In the genomic region with DNA sequence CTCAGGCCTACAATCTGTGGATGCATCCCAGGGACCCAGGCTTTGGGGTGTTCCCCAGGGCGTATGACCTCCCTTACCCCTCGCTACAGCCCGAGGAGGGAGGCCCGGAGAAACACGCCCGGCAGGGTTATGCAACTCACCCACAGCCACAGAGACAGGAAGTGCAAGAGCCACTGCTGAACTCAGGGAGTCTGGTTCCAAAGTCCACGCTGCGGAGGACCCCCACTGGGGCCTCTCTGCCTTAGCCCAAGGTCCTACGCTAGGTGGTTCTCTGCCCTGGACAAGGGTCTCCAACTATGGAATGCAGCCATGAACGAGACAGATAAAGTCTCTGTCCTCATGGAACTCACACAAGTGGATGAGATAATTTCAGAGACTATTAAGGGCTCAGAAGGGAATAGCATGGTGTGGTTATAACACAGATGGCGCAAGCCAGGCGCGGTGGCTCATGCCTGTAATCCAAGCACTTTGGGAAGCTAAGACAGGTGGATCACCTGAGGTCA, we compare ENCODE assay signal across 11 cellular contexts. TPM values are rescaled to one million over a fixed set of nuclear protein-coding genes. Genes with fewer than 3 reads are reported as not detected.
DNase-seq lines count a peak whose midpoint lies in the region; ATAC-seq and TF ChIP-seq lines count a peak whose summit lies in the region.
"Had no signal": no experiment of that assay in that cellular context is flagged by ENCODE, and none has a peak within 500 bp of the region (broad histone marks: within the 10 kb centered on the region; RNA-seq: fewer than 3 reads in every experiment).

No MANE protein-coding gene starts in this region.

- H3K4me3 ChIP-seq in MG63, result no peak overlapping the region

- no peak overlapping the region for H3K4me3 Mint-ChIP-seq in progenitor cell of endocrine pancreas (ENCODE audit: low read depth)
- H3K4me3 Mint-ChIP-seq: naive B cell had no signal

- no peaks in the 10 kb centered on the region for H3K36me3 ChIP-seq in MG63

- H3K36me3 Mint-ChIP-seq in progenitor cell of endocrine pancreas (ENCODE audit: insufficient read depth), result no peaks in the 10 kb centered on the region

- H3K27me3 Mint-ChIP-seq in progenitor cell of endocrine pancreas, result peaks cover 11% of the 10 kb centered on the region
- H3K27me3 Mint-ChIP-seq: naive B cell had no signal

- no peaks in the 10 kb centered on the region for H3K9me3 ChIP-seq in MG63

- H3K9me3 Mint-ChIP-seq in progenitor cell of endocrine pancreas (ENCODE audit: low read depth), result no peaks in the 10 kb centered on the region
- H3K9me3 Mint-ChIP-seq: naive B cell had no signal

- H3K27ac Mint-ChIP-seq in progenitor cell of endocrine pancreas, result peak overlapping the region; percentile 64

- DNase-seq in EH (ENCODE audit: low read depth) (peak; percentile 50), UCSD-AML1 (lab: John Stamatoyannopoulos, UW; ENCODE audit: unreplicated experiment) (peak; percentile 67), left ventricle myocardium superior (peak; percentile 71), progenitor cell of endocrine pancreas (ENCODE audit: low spot score, unreplicated experiment) (no peak), HT-29 (ENCODE audit: low spot score) (no peak), MG63 (no peak), AG08396 (ENCODE audit: low spot score) (no peak)
- DNase-seq: activated naive CD4-positive, alpha-beta T cell treated with anti-CD3 and anti-CD28 coated beads, Interleukin-2, amount 50 U/mL, for 16 hours; naive B cell; NCI-H69 had no signal

- TF ChIP-seq CTCF in progenitor cell of endocrine pancreas (IDR thresholded peaks at IDR 0.05; ENCODE audit: unreplicated experiment), result no peak

- H3K4me1 Mint-ChIP-seq in progenitor cell of endocrine pancreas (ENCODE audit: low read depth), result peaks cover 19% of the 10 kb centered on the region

- ATAC-seq in left ventricle myocardium superior (peak; percentile 58), GM18502 (IDR thresholded peaks at IDR 0.05; ENCODE audit: poor library complexity, unreplicated experiment) (no peak)

- H3K27me3 ChIP-seq in MG63, result no peaks in the 10 kb centered on the region

- intact Hi-C loops in left ventricle myocardium superior (cut with micrococcal nuclease), result no loop called here

RNA-seq across cellular contexts. Expression of a gene that starts 11.3 kb away (rescaled TPM):
- 12.0 TPM for total RNA-seq in left ventricle myocardium superior
- total RNA-seq in progenitor cell of endocrine pancreas, result 20.6 and 21.5 TPM in 2 replicates
- total RNA-seq in HT-29 (2014; rRNA removed; shearing (Covaris generic)), result 83.9 and 84.9 TPM in 2 replicates
- total RNA-seq in MG63 (2014; rRNA removed; shearing (Covaris generic); ENCODE audit: low replicate concordance), result 35.4 and 66.8 TPM in 2 replicates

Comparison
In these comparisons a context has a peak if more than half of its experiments do, and no peak if none do; other contexts are left out.
1. DNase-seq: peak in EH (single experiment), UCSD-AML1 (single experiment) and left ventricle myocardium superior (single experiment); none in progenitor cell of endocrine pancreas (single experiment), HT-29 (single experiment), MG63 (single experiment) and AG08396 (single experiment).